16 cellular contexts compared by ENCODE assay signal in genomic region chr13:93231867-93232266, GRCh38. TPM values are rescaled to one million over a fixed set of nuclear protein-coding genes. Genes with fewer than 3 reads are reported as not detected.
"Had no signal": no experiment of that assay in that cellular context is flagged by ENCODE, and none has a peak within 500 bp of the region (broad histone marks: within the 10 kb centered on the region; RNA-seq: fewer than 3 reads in every experiment).

No MANE protein-coding gene starts in this region.

- ATAC-seq: activated T-cell treated with anti-CD3 and anti-CD28 coated beads, Interleukin-2, amount 50 U/mL, for 72 hours; gastroesophageal sphincter; naive thymus-derived CD8-positive, alpha-beta T cell; stimulated activated naive CD8-positive, alpha-beta T cell treated with anti-CD3 and anti-CD28 coated beads, Interleukin-15, Interleukin-2, amounts not matched to agents 100 U/mL and 50 U/mL, for 24 hours had no signal

- H3K36me3 Mint-ChIP-seq: activated CD4-positive, alpha-beta memory T cell treated with anti-CD3 and anti-CD28 coated beads for 36 hours; activated naive CD8-positive, alpha-beta T cell treated with anti-CD3 and anti-CD28 coated beads for 36 hours; naive thymus-derived CD8-positive, alpha-beta T cell had no signal

- H3K4me3 Mint-ChIP-seq: activated CD4-positive, alpha-beta memory T cell treated with anti-CD3 and anti-CD28 coated beads for 36 hours; activated naive CD8-positive, alpha-beta T cell treated with anti-CD3 and anti-CD28 coated beads for 36 hours; activated T-cell treated with anti-CD3 and anti-CD28 coated beads, Interleukin-2, amount 50 U/mL, for 72 hours; naive thymus-derived CD8-positive, alpha-beta T cell had no signal

- H3K27ac Mint-ChIP-seq: activated CD4-positive, alpha-beta memory T cell treated with anti-CD3 and anti-CD28 coated beads for 36 hours; activated naive CD8-positive, alpha-beta T cell treated with anti-CD3 and anti-CD28 coated beads for 36 hours; activated T-cell treated with anti-CD3 and anti-CD28 coated beads, Interleukin-2, amount 50 U/mL, for 72 hours; naive thymus-derived CD8-positive, alpha-beta T cell had no signal

- H3K27ac ChIP-seq: gastroesophageal sphincter had no signal

- H3K9me3 Mint-ChIP-seq: activated CD4-positive, alpha-beta memory T cell treated with anti-CD3 and anti-CD28 coated beads for 36 hours; activated naive CD8-positive, alpha-beta T cell treated with anti-CD3 and anti-CD28 coated beads for 36 hours had no signal

- H3K36me3 ChIP-seq: gastroesophageal sphincter had no signal

- H3K4me3 ChIP-seq: gastroesophageal sphincter, lung had no signal

- FAIRE-seq: bronchial epithelial cell, colon had no signal

- H3K9me3 ChIP-seq: gastroesophageal sphincter had no signal

- DNase-seq: activated CD4-positive, alpha-beta memory T cell treated with anti-CD3 and anti-CD28 coated beads for 36 hours; activated CD4-positive, alpha-beta T cell treated with anti-CD3 and anti-CD28 coated beads for 1 hour; activated gamma-delta T cell treated with Interleukin-2 at 50 U/mL for 16 hours; activated naive CD8-positive, alpha-beta T cell treated with anti-CD3 and anti-CD28 coated beads for 36 hours; activated T-cell treated with anti-CD3 and anti-CD28 coated beads, Interleukin-2, amount 50 U/mL, for 72 hours; anterior cingulate cortex; hippocampal formation; naive thymus-derived CD8-positive, alpha-beta T cell; stimulated activated CD4-positive, alpha-beta T cell treated with anti-CD3 and anti-CD28 coated beads, Interleukin-2, amount 100 ng/mL, for 48 hours; stimulated activated CD8-positive, alpha-beta memory T cell treated with anti-CD3 and anti-CD28 coated beads, Interleukin-4, amount 100 ng/mL, for 48 hours; stimulated activated naive CD8-positive, alpha-beta T cell treated with anti-CD3 and anti-CD28 coated beads, Interleukin-15, Interleukin-2, amounts not matched to agents 100 U/mL and 50 U/mL, for 24 hours had no signal

RNA-seq across cellular contexts. Expression of gene GPC6, which starts 5.3 kb away (rescaled TPM):
- total RNA-seq: activated CD4-positive, alpha-beta memory T cell treated with anti-CD3 and anti-CD28 coated beads for 36 hours; activated naive CD8-positive, alpha-beta T cell treated with anti-CD3 and anti-CD28 coated beads for 36 hours; activated T-cell treated with anti-CD3 and anti-CD28 coated beads, Interleukin-2, amount 50 U/mL, for 72 hours; naive thymus-derived CD8-positive, alpha-beta T cell; T-helper 2 cell treated with Interferon-gamma antibody and Interleukin-4, amounts not matched to agents 100 ng/mL and 5 ng/mL, for 36 hours had no signal
- polyA plus RNA-seq: naive thymus-derived CD8-positive, alpha-beta T cell had no signal
